ENCODE assay signal across 29 cellular contexts in genomic region chr2:64166637-64167420, GRCh38. TPM values are rescaled to one million over a fixed set of nuclear protein-coding genes. Genes with fewer than 3 reads are reported as not detected.
DNase-seq lines count a peak whose midpoint lies in the region; ATAC-seq, FAIRE-seq and TF ChIP-seq lines count a peak whose summit lies in the region.
"Had no signal": no experiment of that assay in that cellular context is flagged by ENCODE, and none has a peak within 500 bp of the region (broad histone marks: within the 10 kb centered on the region; RNA-seq: fewer than 3 reads in every experiment).

No MANE protein-coding gene starts in this region.

- no peak overlapping the region for H3K4me3 Mint-ChIP-seq in activated CD4-positive, alpha-beta T cell treated with anti-CD3 and anti-CD28 coated beads for 36 hours
- H3K4me3 Mint-ChIP-seq: activated CD4-positive, alpha-beta T cell treated with anti-CD3 and anti-CD28 coated beads, Interleukin-2, amount 10 ng/mL, durations not matched to agents 7 days and 5 days; activated CD8-positive, alpha-beta memory T cell treated with anti-CD3 and anti-CD28 coated beads, Interleukin-2, amount 10 ng/mL, durations not matched to agents 7 days and 5 days; activated naive CD4-positive, alpha-beta T cell treated with anti-CD3 and anti-CD28 coated beads, Interleukin-2, amount 50 U/mL, for 24 hours; CD14-positive monocyte; central memory CD8-positive, alpha-beta T cell; IgD-negative memory B cell; naive thymus-derived CD8-positive, alpha-beta T cell had no signal

- POLR2A ChIA-PET in activated CD4-positive, alpha-beta T cell treated with anti-CD3 and anti-CD28 coated beads for 36 hours (lab: Charles Lee), result interaction anchor here (0.7 kb wide), 1 partner anchor 46 kb away, joined by 3 read pairs; no protein-coding TSS in a partner anchor
- POLR2A ChIA-PET in H1 (lab: Charles Lee; ENCODE audit: partially characterized antibody) (no interaction called here), SK-N-SH (lab: Yijun Ruan, JAX) (no interaction called here)

- 91% methylated on average over 4 of the region's 4 CpGs; no CpG with 5 or more reads in 1 of the 2 experiments for WGBS in H1 (ENCODE audit: extremely low coverage in 1 of 2, insufficient coverage in 1 of 2, insufficient read length in 1 of 2, insufficient replicate concordance in 2 of 2, low coverage in 1 of 2, low lambda C conversion rate in 2 of 2, missing lambda C conversion rate in 1 of 2), 2 experiments
- 81% methylated on average over 4 of the region's 4 CpGs for WGBS in smooth muscle cell (ENCODE audit: low lambda C conversion rate)
- 82% methylated on average over 4 of the region's 4 CpGs for WGBS in SK-N-SH (ENCODE audit: low lambda C conversion rate)

- H2AK5ac ChIP-seq in H1 (ENCODE audit: low read depth, low read length), result no peak overlapping the region

- H3K4ac ChIP-seq in H1 (replicated peaks; ENCODE audit: insufficient read length, low read depth, low read length), result no peak overlapping the region

- H3K4me3 ChIP-seq in H1 (ENCODE audit: extremely low read depth in 1 of 4, insufficient read depth in 2 of 4, low read depth in 3 of 4, low read length in 4 of 4), result no peak overlapping the region
- no peak overlapping the region for H3K4me3 ChIP-seq in smooth muscle cell
- no peak overlapping the region for H3K4me3 ChIP-seq in SK-N-SH (ENCODE audit: low read depth in 2 of 2, low read length in 1 of 2)
- H3K4me3 ChIP-seq: SJCRH30 had no signal

- no peak overlapping the region for H3K14ac ChIP-seq in H1 (ENCODE audit: insufficient read length)

- H2BK12ac ChIP-seq in H1 (ENCODE audit: low read depth, low read length), result no peak overlapping the region

- no peak overlapping the region for H4K8ac ChIP-seq in H1 (ENCODE audit: extremely low read depth, insufficient read depth, low read length)

- TF ChIP-seq CTCF in H1 (IDR thresholded peaks at IDR 0.05; ENCODE audit: control extremely low read depth in 1 of 3, insufficient read depth in 1 of 3, low read depth in 1 of 3, low read length in 3 of 3) (no peak), smooth muscle cell (IDR thresholded peaks at IDR 0.05; ENCODE audit: borderline replicate concordance, insufficient read depth, poor library complexity, severe bottlenecking) (no peak), SK-N-SH (IDR thresholded peaks at IDR 0.05) (no peak)

- TF ChIP-seq RAD21 in H1 (IDR thresholded peaks at IDR 0.05 in 1 of 2, conservative IDR thresholded peaks at IDR 0.05 in 1 of 2; ENCODE audit: low read depth in 2 of 2, low read length in 2 of 2), result no peak
- no peak for TF ChIP-seq RAD21 in SK-N-SH (IDR thresholded peaks at IDR 0.05; ENCODE audit: low read length)

- H4K20me1 ChIP-seq in H1 (replicated peaks in 1 of 2; ENCODE audit: control insufficient read depth in 1 of 2, insufficient read depth in 2 of 2, low read length in 2 of 2) (no peaks in the 10 kb centered on the region), smooth muscle cell (ENCODE audit: low read depth) (no peaks in the 10 kb centered on the region), SK-N-SH (ENCODE audit: insufficient read depth) (no peaks in the 10 kb centered on the region)

- H3F3A ChIP-seq in smooth muscle cell (ENCODE audit: low read depth) (no peaks in the 10 kb centered on the region), SK-N-SH (replicated peaks; ENCODE audit: insufficient read depth) (no peaks in the 10 kb centered on the region)

- H3K79me1 ChIP-seq in H1 (ENCODE audit: low read depth, low read length), result no peaks in the 10 kb centered on the region

- H2BK5ac ChIP-seq in H1 (ENCODE audit: low read depth, low read length), result no peak overlapping the region

- H3K27ac ChIP-seq in H1 (ENCODE audit: low read depth, low read length) (no peak overlapping the region), smooth muscle cell (ENCODE audit: low read depth) (peak overlapping the region; percentile 64), SK-N-SH (ENCODE audit: low read depth in 2 of 2, low read length in 1 of 2) (no peak overlapping the region)
- H3K27ac ChIP-seq: 22Rv1, SJCRH30 had no signal

- H3K36me3 ChIP-seq in H1 (ENCODE audit: control insufficient read depth in 2 of 4, insufficient read depth in 4 of 4, low read length in 3 of 4) (no peaks in the 10 kb centered on the region), smooth muscle cell (ENCODE audit: low read depth) (no peaks in the 10 kb centered on the region), SK-N-SH (replicated peaks in 1 of 2; ENCODE audit: control insufficient read depth in 1 of 2, insufficient read depth in 2 of 2, low read length in 1 of 2) (no peaks in the 10 kb centered on the region)

- H3K9me3 Mint-ChIP-seq in activated CD4-positive, alpha-beta T cell treated with anti-CD3 and anti-CD28 coated beads for 36 hours (ENCODE audit: low read depth), result no peaks in the 10 kb centered on the region
- H3K9me3 Mint-ChIP-seq: activated CD4-positive, alpha-beta T cell treated with anti-CD3 and anti-CD28 coated beads, Interleukin-2, amount 10 ng/mL, durations not matched to agents 7 days and 5 days; activated naive CD4-positive, alpha-beta T cell treated with anti-CD3 and anti-CD28 coated beads, Interleukin-2, amount 50 U/mL, for 24 hours; CD14-positive monocyte; central memory CD8-positive, alpha-beta T cell; IgD-negative memory B cell; naive thymus-derived CD8-positive, alpha-beta T cell had no signal

- H3K4me1 ChIP-seq in H1 (replicated peaks in 1 of 4; ENCODE audit: control insufficient read depth in 3 of 4, insufficient read depth in 4 of 4, low read length in 3 of 4) (no peaks in the 10 kb centered on the region), smooth muscle cell (ENCODE audit: low read depth) (peaks cover 11% of the 10 kb centered on the region), SK-N-SH (ENCODE audit: control insufficient read depth in 1 of 2, insufficient read depth in 2 of 2, low read depth in 1 of 2, low read length in 1 of 2) (no peaks in the 10 kb centered on the region; a peak in 1 of 4 replicates)

- no peak overlapping the region for H3K56ac ChIP-seq in H1 (replicated peaks; ENCODE audit: insufficient read length, low read depth, low read length)

- H3K9me3 ChIP-seq in H1 (ENCODE audit: insufficient read depth in 2 of 2, low read depth in 1 of 2, low read length in 1 of 2), result no peaks in the 10 kb centered on the region
- H3K9me3 ChIP-seq in smooth muscle cell (replicated peaks; ENCODE audit: low read depth), result no peaks in the 10 kb centered on the region
- no peaks in the 10 kb centered on the region for H3K9me3 ChIP-seq in SK-N-SH
- H3K9me3 ChIP-seq: SJCRH30 had no signal

- no peak overlapping the region for H4K5ac ChIP-seq in H1 (ENCODE audit: insufficient read length, low read depth, low read length)

- H3K4me1 Mint-ChIP-seq in activated CD4-positive, alpha-beta T cell treated with anti-CD3 and anti-CD28 coated beads for 36 hours, result no peaks in the 10 kb centered on the region
- H3K4me1 Mint-ChIP-seq: activated CD4-positive, alpha-beta T cell treated with anti-CD3 and anti-CD28 coated beads, Interleukin-2, amount 10 ng/mL, durations not matched to agents 7 days and 5 days; activated CD8-positive, alpha-beta memory T cell treated with anti-CD3 and anti-CD28 coated beads, Interleukin-2, amount 10 ng/mL, durations not matched to agents 7 days and 5 days; central memory CD8-positive, alpha-beta T cell; naive thymus-derived CD8-positive, alpha-beta T cell had no signal

- H3K4me2 ChIP-seq in H1 (ENCODE audit: insufficient read depth in 1 of 2, low read depth in 2 of 2, low read length in 2 of 2) (no peak overlapping the region), smooth muscle cell (peak overlapping the region; percentile 13), SK-N-SH (no peak overlapping the region)

- H3K27me3 Mint-ChIP-seq in activated CD4-positive, alpha-beta T cell treated with anti-CD3 and anti-CD28 coated beads for 36 hours, result no peaks in the 10 kb centered on the region
- H3K27me3 Mint-ChIP-seq: activated CD4-positive, alpha-beta T cell treated with anti-CD3 and anti-CD28 coated beads, Interleukin-2, amount 10 ng/mL, durations not matched to agents 7 days and 5 days; activated CD8-positive, alpha-beta memory T cell treated with anti-CD3 and anti-CD28 coated beads, Interleukin-2, amount 10 ng/mL, durations not matched to agents 7 days and 5 days; activated naive CD4-positive, alpha-beta T cell treated with anti-CD3 and anti-CD28 coated beads, Interleukin-2, amount 50 U/mL, for 24 hours; central memory CD8-positive, alpha-beta T cell; IgD-negative memory B cell; naive thymus-derived CD8-positive, alpha-beta T cell had no signal

- no peaks in the 10 kb centered on the region for H3K79me2 ChIP-seq in H1 (ENCODE audit: control insufficient read depth in 1 of 2, insufficient read depth in 2 of 2, low read length in 2 of 2)
- no peaks in the 10 kb centered on the region for H3K79me2 ChIP-seq in smooth muscle cell (ENCODE audit: low read depth)
- H3K79me2 ChIP-seq in SK-N-SH (ENCODE audit: insufficient read depth), result no peaks in the 10 kb centered on the region

- FAIRE-seq in H1 (lab: Jason Lieb, UNC), result no peak
- FAIRE-seq: H54, small intestine had no signal

- H2AFZ ChIP-seq in H1 (ENCODE audit: low read length) (no peak overlapping the region), smooth muscle cell (ENCODE audit: low read depth) (no peak overlapping the region), SK-N-SH (ENCODE audit: low read depth) (no peak overlapping the region)

- CTCF ChIA-PET in activated CD4-positive, alpha-beta T cell treated with anti-CD3 and anti-CD28 coated beads for 36 hours (lab: Charles Lee), result no interaction called here
- CTCF ChIA-PET in H1 (lab: Charles Lee; ENCODE audit: partially characterized antibody) (no interaction called here), SK-N-SH (lab: Yijun Ruan, JAX) (interaction anchor here (1.5 kb wide), 1 partner anchor 162 kb away, joined by 3 read pairs; no protein-coding TSS in a partner anchor)

- H3K23me2 ChIP-seq in H1 (ENCODE audit: low read depth, low read length), result no peaks in the 10 kb centered on the region

- no peak overlapping the region for H3K18ac ChIP-seq in H1 (ENCODE audit: extremely low read depth, low read length)

- no peaks in the 10 kb centered on the region for H3K36me3 Mint-ChIP-seq in activated CD4-positive, alpha-beta T cell treated with anti-CD3 and anti-CD28 coated beads for 36 hours (ENCODE audit: low read depth)
- H3K36me3 Mint-ChIP-seq: activated naive CD4-positive, alpha-beta T cell treated with anti-CD3 and anti-CD28 coated beads, Interleukin-2, amount 50 U/mL, for 24 hours; CD14-positive monocyte; IgD-negative memory B cell; naive thymus-derived CD8-positive, alpha-beta T cell had no signal

- H4K91ac ChIP-seq in H1 (replicated peaks; ENCODE audit: insufficient read length, low read length), result no peak overlapping the region

- ATAC-seq in activated CD4-positive, alpha-beta T cell treated with anti-CD3 and anti-CD28 coated beads for 36 hours, result peak; percentile 78
- no peak for ATAC-seq in GM21717 (IDR thresholded peaks at IDR 0.05; ENCODE audit: unreplicated experiment)
- ATAC-seq: activated CD8-positive, alpha-beta memory T cell treated with anti-CD3 and anti-CD28 coated beads, Interleukin-2, amount 10 ng/mL, durations not matched to agents 7 days and 5 days; naive thymus-derived CD8-positive, alpha-beta T cell had no signal

- TF ChIP-seq EP300 in H1 (IDR thresholded peaks at IDR 0.05; ENCODE audit: borderline replicate concordance in 1 of 2, low read depth in 2 of 2, low read length in 2 of 2) (no peak), SK-N-SH (IDR thresholded peaks at IDR 0.05; ENCODE audit: borderline replicate concordance in 1 of 2, low read depth in 1 of 2, low read length in 1 of 2) (no peak)

- H3K9ac ChIP-seq in H1 (replicated peaks in 1 of 4; ENCODE audit: extremely low read depth in 1 of 4, low read depth in 3 of 4, low read length in 3 of 4) (no peak overlapping the region), smooth muscle cell (ENCODE audit: low read depth) (no peak overlapping the region), SK-N-SH (no peak overlapping the region)

- H3K27ac Mint-ChIP-seq in activated CD4-positive, alpha-beta T cell treated with anti-CD3 and anti-CD28 coated beads for 36 hours, result no peak overlapping the region
- H3K27ac Mint-ChIP-seq: activated CD4-positive, alpha-beta T cell treated with anti-CD3 and anti-CD28 coated beads, Interleukin-2, amount 10 ng/mL, durations not matched to agents 7 days and 5 days; activated CD8-positive, alpha-beta memory T cell treated with anti-CD3 and anti-CD28 coated beads, Interleukin-2, amount 10 ng/mL, durations not matched to agents 7 days and 5 days; activated naive CD4-positive, alpha-beta T cell treated with anti-CD3 and anti-CD28 coated beads, Interleukin-2, amount 50 U/mL, for 24 hours; CD14-positive monocyte; IgD-negative memory B cell; naive thymus-derived CD8-positive, alpha-beta T cell had no signal

- H3K27me3 ChIP-seq in H1 (replicated peaks in 1 of 4; ENCODE audit: control insufficient read depth in 3 of 4, extremely low read depth in 1 of 4, insufficient read depth in 3 of 4, low read length in 3 of 4) (peaks cover 0 to 1% (median 0%) of the 10 kb centered on the region in 4 experiments; a peak in 1 of 7 replicates), smooth muscle cell (ENCODE audit: low read depth) (no peaks in the 10 kb centered on the region), SK-N-SH (ENCODE audit: insufficient read depth) (no peaks in the 10 kb centered on the region)
- H3K27me3 ChIP-seq: SJCRH30 had no signal

- 0 out of 2 replicates have a peak overlapping the region, but pooled peaks have one; percentile 31 for H2BK15ac ChIP-seq in H1 (ENCODE audit: low read length)

- no peak for TF ChIP-seq POLR2A in H1 (IDR thresholded peaks at IDR 0.05; ENCODE audit: control extremely low read depth in 1 of 2, low read depth in 2 of 2, low read length in 2 of 2)

- H2BK120ac ChIP-seq in H1 (replicated peaks; ENCODE audit: low read depth, low read length), result no peak overlapping the region

- intact Hi-C loops in activated CD4-positive, alpha-beta T cell treated with anti-CD3 and anti-CD28 coated beads for 36 hours (cut with DNase I, micrococcal nuclease), result loop anchor here (1.0 to 2.0 kb wide), 3 partner anchors 46 to 159 kb away; no protein-coding TSS in a partner anchor

- H2BK20ac ChIP-seq in H1 (ENCODE audit: low read length), result no peak overlapping the region

- H3K9me2 ChIP-seq in SK-N-SH, result no peaks in the 10 kb centered on the region

- no peak for DNase-seq in activated CD4-positive, alpha-beta T cell treated with anti-CD3 and anti-CD28 coated beads for 36 hours
- no peak for DNase-seq in activated CD4-positive, alpha-beta T cell treated with anti-CD3 and anti-CD28 coated beads, Interleukin-2, amount 50 U/mL, for 1 hour
- DNase-seq in NCI-H82 (lab: John Stamatoyannopoulos, UW), result peak; percentile 94
- no peak for DNase-seq in H1 (ENCODE audit: low read depth in 1 of 2, low spot score in 2 of 2)
- DNase-seq in smooth muscle cell (lab: John Stamatoyannopoulos, UW; ENCODE audit: unreplicated experiment), result no peak
- no peak for DNase-seq in SK-N-SH
- DNase-seq in dermis blood vessel endothelial cell, result no peak
- DNase-seq: activated CD4-positive, alpha-beta T cell treated with anti-CD3 and anti-CD28 coated beads, Interleukin-2, amount 10 ng/mL, durations not matched to agents 7 days and 5 days; activated CD8-positive, alpha-beta memory T cell treated with anti-CD3 and anti-CD28 coated beads, Interleukin-2, amount 10 ng/mL, durations not matched to agents 7 days and 5 days; aorta; Calu3; DMS79 treated with DMSO at 0.1 percent for 48 hours; islet precursor cell; naive thymus-derived CD8-positive, alpha-beta T cell; NCI-H1092 treated with DMSO at 0.1 percent for 48 hours; NCI-H187; NCI-H2171; NCI-H526 treated with DMSO at 0.1 percent for 48 hours; small intestine; stimulated activated CD4-positive, alpha-beta T cell treated with anti-CD3 and anti-CD28 coated beads, Interleukin-1b, Interleukin-23, amount 100 ng/mL, for 48 hours; stimulated activated CD8-positive, alpha-beta memory T cell treated with anti-CD3 and anti-CD28 coated beads, Interleukin-4, amount 100 ng/mL, for 48 hours had no signal

- no peak overlapping the region for H3K23ac ChIP-seq in H1 (ENCODE audit: insufficient read length)

RNA-seq across cellular contexts. Expression of gene PELI1, which starts 22.6 kb away (rescaled TPM):
- total RNA-seq in activated CD4-positive, alpha-beta T cell treated with anti-CD3 and anti-CD28 coated beads for 36 hours, result 10 to 100 TPM; 21.3 to 29.7 TPM
- total RNA-seq in H1 (2021; fragmentation: NEBNext Ultra II Directional; extraction: Animal tissue kit (Norgen Biotek cat#: 25700)), result 57.1 and 57.2 TPM in 2 replicates
- polyA plus RNA-seq in H1 (2011; rRNA removed) (17.1 and 21.8 TPM in 2 replicates), smooth muscle cell (16.2 and 18.6 TPM in 2 replicates), SK-N-SH (2012; rRNA removed) (4.2 and 5.6 TPM in 2 replicates)
- 31.5 TPM for polyA plus RNA-seq in H1 (2011; cell fraction: cytosol; rRNA removed)
- polyA plus RNA-seq in H1 (2011; cell fraction: nucleus; rRNA removed), result 20.5 TPM
- polyA plus RNA-seq in H1 (2012, experiment 1 of 2), result 21.2 to 39.2 TPM (median 25.6 TPM) in 4 replicates
- polyA plus RNA-seq in H1 (2012, experiment 2 of 2), result 3.4 TPM
- polyA plus RNA-seq in H1 (2013, experiment 1 of 2), result 26.7 TPM
- 27.3 TPM for polyA plus RNA-seq in H1 (2013, experiment 2 of 2)
- 31.0 and 38.5 TPM in 2 replicates for polyA minus RNA-seq in H1 (2011; rRNA and poly(A)+ RNA removed)
- 43.7 TPM for polyA minus RNA-seq in H1 (2011; cell fraction: cytosol; rRNA and poly(A)+ RNA removed)
- polyA minus RNA-seq in H1 (2011; cell fraction: nucleus; rRNA and poly(A)+ RNA removed), result 82.6 TPM
- total RNA-seq in smooth muscle cell (59.2 and 61.0 TPM in 2 replicates), dermis blood vessel endothelial cell (48.8 and 53.0 TPM in 2 replicates)
- polyA plus RNA-seq in SK-N-SH (2012; cell fraction: cytosol; rRNA removed), result 4.9 and 5.5 TPM in 2 replicates
- 5.8 and 11.7 TPM in 2 replicates for polyA plus RNA-seq in SK-N-SH (2012; cell fraction: nucleus; rRNA removed)
